Comparison of ENCODE assay signal across 1 cellular context in the genomic region with DNA sequence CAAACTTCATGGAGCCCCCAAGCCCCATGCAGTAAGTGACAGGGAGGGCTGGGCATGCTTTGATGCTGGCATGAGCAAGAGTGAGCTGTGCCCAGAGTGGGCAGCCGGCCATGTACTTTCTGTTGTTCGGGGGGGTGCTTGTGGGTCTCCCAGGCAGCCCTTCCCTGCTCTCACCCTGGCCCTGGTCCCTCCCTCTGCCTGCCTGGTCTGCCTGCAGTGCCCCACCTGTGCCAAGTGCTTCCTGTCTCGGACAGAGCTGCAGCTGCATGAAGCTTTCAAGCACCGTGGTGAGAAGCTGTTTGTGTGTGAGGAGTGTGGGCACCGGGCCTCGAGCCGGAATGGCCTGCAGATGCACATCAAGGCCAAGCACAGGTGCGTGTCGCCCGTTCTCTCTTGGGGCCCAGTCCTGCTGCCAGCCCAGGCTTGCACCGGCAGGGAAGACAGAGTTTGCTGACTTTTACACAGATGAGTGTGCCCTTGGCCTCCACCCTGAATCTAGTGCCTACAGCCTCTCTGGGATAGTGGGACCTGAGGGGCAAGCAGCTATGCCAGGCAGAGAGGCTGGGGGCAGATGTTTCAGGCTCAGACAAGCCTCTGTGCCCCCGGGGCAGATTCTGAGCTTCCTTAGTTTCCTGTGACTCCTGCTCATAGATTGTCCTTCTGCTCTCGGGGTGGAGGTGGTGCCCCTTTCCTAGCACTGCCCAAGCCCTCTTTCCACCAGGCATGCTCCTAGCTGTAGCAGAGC.
TF ChIP-seq lines count a peak whose summit lies in the region.

No MANE protein-coding gene starts in this region.

TF ChIP-seq in GM12878, 131 proteins besides CTCF, POLR2A, EP300 and RAD21:
- no peak for TF ChIP-seq ATF7 (IDR thresholded peaks at IDR 0.05; ENCODE audit: low read depth)
- no peak for TF ChIP-seq FOXM1 (IDR thresholded peaks at IDR 0.05; ENCODE audit: low read depth, low read length)
- TF ChIP-seq USF2 (IDR thresholded peaks at IDR 0.05; ENCODE audit: borderline replicate concordance, low read depth, low read length) = no peak
- TF ChIP-seq KAT2A (conservative IDR thresholded peaks at IDR 0.05; ENCODE audit: control insufficient read depth, low read depth, low read length) = no peak
- no peak for TF ChIP-seq RUNX3 (IDR thresholded peaks at IDR 0.05; ENCODE audit: low read length)
- no peak for TF ChIP-seq BCL11A (IDR thresholded peaks at IDR 0.05; ENCODE audit: low read depth, low read length)
- TF ChIP-seq TCF7 (IDR thresholded peaks at IDR 0.05; ENCODE audit: borderline replicate concordance) = no peak
- no peak for TF ChIP-seq WRNIP1 (IDR thresholded peaks at IDR 0.05; ENCODE audit: borderline replicate concordance, low read depth, low read length)
- no peak for TF ChIP-seq EGR1 (IDR thresholded peaks at IDR 0.05; ENCODE audit: borderline replicate concordance in 1 of 2, low read depth in 2 of 2, low read length in 2 of 2)
- TF ChIP-seq, protein P1, sequence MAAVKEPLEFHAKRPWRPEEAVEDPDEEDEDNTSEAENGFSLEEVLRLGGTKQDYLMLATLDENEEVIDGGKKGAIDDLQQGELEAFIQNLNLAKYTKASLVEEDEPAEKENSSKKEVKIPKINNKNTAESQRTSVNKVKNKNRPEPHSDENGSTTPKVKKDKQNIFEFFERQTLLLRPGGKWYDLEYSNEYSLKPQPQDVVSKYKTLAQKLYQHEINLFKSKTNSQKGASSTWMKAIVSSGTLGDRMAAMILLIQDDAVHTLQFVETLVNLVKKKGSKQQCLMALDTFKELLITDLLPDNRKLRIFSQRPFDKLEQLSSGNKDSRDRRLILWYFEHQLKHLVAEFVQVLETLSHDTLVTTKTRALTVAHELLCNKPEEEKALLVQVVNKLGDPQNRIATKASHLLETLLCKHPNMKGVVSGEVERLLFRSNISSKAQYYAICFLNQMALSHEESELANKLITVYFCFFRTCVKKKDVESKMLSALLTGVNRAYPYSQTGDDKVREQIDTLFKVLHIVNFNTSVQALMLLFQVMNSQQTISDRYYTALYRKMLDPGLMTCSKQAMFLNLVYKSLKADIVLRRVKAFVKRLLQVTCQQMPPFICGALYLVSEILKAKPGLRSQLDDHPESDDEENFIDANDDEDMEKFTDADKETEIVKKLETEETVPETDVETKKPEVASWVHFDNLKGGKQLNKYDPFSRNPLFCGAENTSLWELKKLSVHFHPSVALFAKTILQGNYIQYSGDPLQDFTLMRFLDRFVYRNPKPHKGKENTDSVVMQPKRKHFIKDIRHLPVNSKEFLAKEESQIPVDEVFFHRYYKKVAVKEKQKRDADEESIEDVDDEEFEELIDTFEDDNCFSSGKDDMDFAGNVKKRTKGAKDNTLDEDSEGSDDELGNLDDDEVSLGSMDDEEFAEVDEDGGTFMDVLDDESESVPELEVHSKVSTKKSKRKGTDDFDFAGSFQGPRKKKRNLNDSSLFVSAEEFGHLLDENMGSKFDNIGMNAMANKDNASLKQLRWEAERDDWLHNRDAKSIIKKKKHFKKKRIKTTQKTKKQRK (IDR thresholded peaks at IDR 0.05; ENCODE audit: low read depth, low read length) = no peak
- no peak for TF ChIP-seq MEF2B (IDR thresholded peaks at IDR 0.05; ENCODE audit: partially characterized antibody, poor library complexity, severe bottlenecking)
- TF ChIP-seq CBX5 (IDR thresholded peaks at IDR 0.05; ENCODE audit: low read depth) = no peak
- no peak for TF ChIP-seq ZNF207 (IDR thresholded peaks at IDR 0.05; ENCODE audit: borderline replicate concordance)
- no peak for TF ChIP-seq USF1 (IDR thresholded peaks at IDR 0.05; ENCODE audit: borderline replicate concordance, extremely low read length, insufficient read depth, low read depth, low read length)
